8 cellular contexts compared by ENCODE assay signal in genomic region chr2:43773876-43774613, GRCh38. TPM values are rescaled to one million over a fixed set of nuclear protein-coding genes. Genes with fewer than 3 reads are reported as not detected.
DNase-seq lines count a peak whose midpoint lies in the region; ATAC-seq lines count a peak whose summit lies in the region.

Gene DYNC2LI1, plus strand, starts transcription at chr2:43774039. Its CDS starts 100 bp downstream, at chr2:43774139.

- H3K27ac ChIP-seq in epithelial cell of prostate, result peak within 1 kb of the TSS; percentile 85

- DNase-seq in D341Med (ENCODE audit: low spot score) (peak; percentile 92), HuH-7 (ENCODE audit: low spot score) (peak; percentile 61), OCI-M1 (lab: John Stamatoyannopoulos, UW) (peak; percentile 94), activated T-cell treated with anti-CD3 and anti-CD28 coated beads for 4 hours (peak; percentile 64), epithelial cell of prostate (ENCODE audit: low read depth, low spot score) (peak; percentile 55), mucosa of gallbladder (ENCODE audit: low spot score) (peak; percentile 93)
- peak; percentile 75 for DNase-seq in stimulated activated CD8-positive, alpha-beta memory T cell treated with anti-CD3 and anti-CD28 coated beads, Interleukin-4, amount 100 ng/mL, for 24 hours (ENCODE audit: low read depth)

- ATAC-seq in GM21515 (IDR thresholded peaks at IDR 0.05; ENCODE audit: unreplicated experiment), result peak; percentile 100

RNA-seq across cellular contexts. Expression of gene DYNC2LI1, which starts in this region (rescaled TPM):
- 26.2 TPM for total RNA-seq in mucosa of gallbladder

Comparison
In these comparisons a context has a peak if more than half of its experiments do, and no peak if none do; other contexts are left out.
1. Peak in every context shown above with its lines: DNase-seq, ATAC-seq and H3K27ac ChIP-seq.